28 cellular contexts compared by ENCODE assay signal in genomic region chr6:88115307-88115706, GRCh38. TPM values are rescaled to one million over a fixed set of nuclear protein-coding genes. Genes with fewer than 3 reads are reported as not detected.
"Had no signal": no experiment of that assay in that cellular context is flagged by ENCODE, and none has a peak within 500 bp of the region (broad histone marks: within the 10 kb centered on the region; RNA-seq: fewer than 3 reads in every experiment).

No MANE protein-coding gene starts in this region.

- H3K4me3 ChIP-seq: ascending aorta, body of pancreas, PC-9 had no signal

- H3K27ac Mint-ChIP-seq: activated CD4-positive, alpha-beta memory T cell treated with anti-CD3 and anti-CD28 coated beads for 36 hours; activated CD4-positive, alpha-beta T cell treated with anti-CD3 and anti-CD28 coated beads, Interleukin-2, amount 10 ng/mL, durations not matched to agents 7 days and 5 days; activated naive CD4-positive, alpha-beta T cell treated with anti-CD3 and anti-CD28 coated beads, Interleukin-2, amount 50 U/mL, for 72 hours; activated naive CD8-positive, alpha-beta T cell treated with anti-CD3 and anti-CD28 coated beads, Interleukin-2, amount 50 U/mL, for 24 hours; T-helper 1 cell treated with Interleukin-12 subunit alpha and Interleukin-12 subunit beta and Interleukin-4 antibody, amounts not matched to agents 30 μg/mL and 1 μg/mL, for 36 hours had no signal

- H3K27me3 ChIP-seq: ascending aorta, body of pancreas had no signal

- H3K4me1 Mint-ChIP-seq: activated CD4-positive, alpha-beta T cell treated with anti-CD3 and anti-CD28 coated beads, Interleukin-2, amount 10 ng/mL, durations not matched to agents 7 days and 5 days; activated naive CD8-positive, alpha-beta T cell treated with anti-CD3 and anti-CD28 coated beads, Interleukin-2, amount 50 U/mL, for 24 hours had no signal

- H3K9me3 Mint-ChIP-seq: activated CD4-positive, alpha-beta memory T cell treated with anti-CD3 and anti-CD28 coated beads for 36 hours; activated CD4-positive, alpha-beta T cell treated with anti-CD3 and anti-CD28 coated beads, Interleukin-2, amount 10 ng/mL, durations not matched to agents 7 days and 5 days; activated naive CD8-positive, alpha-beta T cell treated with anti-CD3 and anti-CD28 coated beads, Interleukin-2, amount 50 U/mL, for 24 hours; activated T-cell treated with anti-CD3 and anti-CD28 coated beads, Interleukin-2, amount 50 U/mL, for 4 hours; T-helper 1 cell treated with Interleukin-12 subunit alpha and Interleukin-12 subunit beta and Interleukin-4 antibody, amounts not matched to agents 30 μg/mL and 1 μg/mL, for 36 hours had no signal

- H3K9me3 ChIP-seq: ascending aorta, body of pancreas had no signal

- H3K36me3 ChIP-seq: ascending aorta had no signal

- H3K4me2 ChIP-seq: PC-9 had no signal

- H3K4me1 ChIP-seq: ascending aorta, body of pancreas had no signal

- DNase-seq: activated CD4-positive, alpha-beta memory T cell treated with anti-CD3 and anti-CD28 coated beads for 36 hours; activated CD4-positive, alpha-beta T cell treated with anti-CD3 and anti-CD28 coated beads, Interleukin-2, amount 10 ng/mL, durations not matched to agents 7 days and 5 days; activated CD4-positive, CD25-positive, alpha-beta regulatory T cell; activated CD8-positive, alpha-beta memory T cell treated with anti-CD3 and anti-CD28 coated beads for 24 hours; activated effector memory CD4-positive, alpha-beta T cell treated with anti-CD3 and anti-CD28 coated beads, Interleukin-2, amount 50 U/mL, for 16 hours; activated naive CD4-positive, alpha-beta T cell treated with Interleukin-2 at 50 U/mL for 16 hours; activated naive CD8-positive, alpha-beta T cell treated with anti-CD3 and anti-CD28 coated beads, Interleukin-2, amount 50 U/mL, for 24 hours; activated T-cell treated with anti-CD3 and anti-CD28 coated beads, Interleukin-2, amount 50 U/mL, for 4 hours; amniotic stem cell; body of pancreas; central memory CD4-positive, alpha-beta T cell; Kasumi-1; NCI-H1105 treated with DMSO at 0.1 percent for 48 hours; NCI-H1436 treated with DMSO at 0.1 percent for 48 hours; NCI-H187; NCI-H2081; NCI-H2171 treated with DMSO at 0.1 percent for 48 hours; NCI-H226; NCI-H510A; NCI-H526 treated with DMSO at 0.1 percent for 48 hours; NCI-H82; NK-92 treated with Interleukin-12 subunit alpha and Interleukin-12 subunit beta, amount 100 ng/mL, for 24 hours; PC-9; SHP77 treated with DMSO at 0.1 percent for 48 hours; T-helper 9 cell had no signal

- H2AFZ ChIP-seq: PC-9 had no signal

- H3K36me3 Mint-ChIP-seq: activated CD4-positive, alpha-beta memory T cell treated with anti-CD3 and anti-CD28 coated beads for 36 hours; activated naive CD4-positive, alpha-beta T cell treated with anti-CD3 and anti-CD28 coated beads, Interleukin-2, amount 50 U/mL, for 72 hours had no signal

- H3K4me3 Mint-ChIP-seq: activated CD4-positive, alpha-beta memory T cell treated with anti-CD3 and anti-CD28 coated beads for 36 hours; activated CD4-positive, alpha-beta T cell treated with anti-CD3 and anti-CD28 coated beads, Interleukin-2, amount 10 ng/mL, durations not matched to agents 7 days and 5 days; activated naive CD8-positive, alpha-beta T cell treated with anti-CD3 and anti-CD28 coated beads, Interleukin-2, amount 50 U/mL, for 24 hours; activated T-cell treated with anti-CD3 and anti-CD28 coated beads, Interleukin-2, amount 50 U/mL, for 4 hours; T-helper 1 cell treated with Interleukin-12 subunit alpha and Interleukin-12 subunit beta and Interleukin-4 antibody, amounts not matched to agents 30 μg/mL and 1 μg/mL, for 36 hours had no signal

- H3K27ac ChIP-seq: ascending aorta, body of pancreas, PC-9 had no signal

- H3K27me3 Mint-ChIP-seq: activated CD4-positive, alpha-beta T cell treated with anti-CD3 and anti-CD28 coated beads, Interleukin-2, amount 10 ng/mL, durations not matched to agents 7 days and 5 days had no signal

- ATAC-seq: activated naive CD4-positive, alpha-beta T cell treated with anti-CD3 and anti-CD28 coated beads, Interleukin-2, amount 50 U/mL, for 72 hours; activated naive CD8-positive, alpha-beta T cell treated with anti-CD3 and anti-CD28 coated beads, Interleukin-2, amount 50 U/mL, for 24 hours; activated T-cell treated with anti-CD3 and anti-CD28 coated beads, Interleukin-2, amount 50 U/mL, for 4 hours; body of pancreas had no signal

RNA-seq across cellular contexts. Expression of gene CNR1, which starts 50.8 kb away (rescaled TPM):
- total RNA-seq: activated CD4-positive, alpha-beta memory T cell treated with anti-CD3 and anti-CD28 coated beads for 36 hours; activated CD4-positive, alpha-beta T cell treated with anti-CD3 and anti-CD28 coated beads, Interleukin-2, amount 10 ng/mL, durations not matched to agents 7 days and 5 days; activated naive CD4-positive, alpha-beta T cell treated with anti-CD3 and anti-CD28 coated beads, Interleukin-2, amount 50 U/mL, for 72 hours; PC-9 had no signal
